In the genomic region with DNA sequence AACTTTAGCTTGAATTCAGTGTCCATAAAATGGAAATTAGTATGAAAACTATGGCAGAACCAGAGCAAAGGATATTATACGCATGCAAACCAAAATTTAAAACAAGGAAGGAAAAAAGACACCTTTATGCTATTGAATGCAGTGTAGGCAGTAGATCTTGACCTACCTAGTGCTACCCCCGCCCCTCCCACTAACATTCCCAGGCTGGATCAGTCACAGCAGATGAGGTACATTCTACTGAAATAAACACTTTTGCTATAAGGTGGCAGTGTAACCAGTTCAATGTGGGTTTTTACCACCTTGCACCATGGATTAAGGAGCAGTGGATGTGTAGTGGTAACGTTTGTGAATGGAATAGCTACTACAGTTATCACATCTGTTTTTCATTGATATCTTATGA, we compare ENCODE assay signal across 14 cellular contexts. TPM values are rescaled to one million over a fixed set of nuclear protein-coding genes. Genes with fewer than 3 reads are reported as not detected.
DNase-seq lines count a peak whose midpoint lies in the region; ATAC-seq and TF ChIP-seq lines count a peak whose summit lies in the region.
"Had no signal": no experiment of that assay in that cellular context is flagged by ENCODE, and none has a peak within 500 bp of the region (broad histone marks: within the 10 kb centered on the region; RNA-seq: fewer than 3 reads in every experiment).

No MANE protein-coding gene starts in this region.

- H3K4me1 Mint-ChIP-seq in GM23338 = peaks cover 3% of the 10 kb centered on the region; the same call in 1 of the 3 replicates

- H3K4me3 Mint-ChIP-seq in GM23338 = no peak overlapping the region
- H3K4me3 Mint-ChIP-seq: CD4-positive, alpha-beta memory T cell had no signal

- no peaks in the 10 kb centered on the region for H3K4me1 ChIP-seq in GM23338 (ENCODE audit: insufficient read depth)

- peaks cover 4% of the 10 kb centered on the region; the same call in 1 of the 3 replicates for H3K36me3 Mint-ChIP-seq in GM23338 (ENCODE audit: low read depth)
- H3K36me3 Mint-ChIP-seq: CD4-positive, alpha-beta memory T cell had no signal

- H3K9me3 Mint-ChIP-seq in GM23338 = no peaks in the 10 kb centered on the region
- H3K9me3 Mint-ChIP-seq: CD4-positive, alpha-beta memory T cell had no signal

- H2AFZ ChIP-seq in GM23338 = no peak overlapping the region

- H3K4me2 ChIP-seq in GM23338 = no peak overlapping the region

- H3K79me2 ChIP-seq in GM23338 (replicated peaks; ENCODE audit: insufficient read depth) = no peaks in the 10 kb centered on the region

- ATAC-seq in SK-N-SH treated with all-trans-retinoic acid at 6 μM for 48 hours (peak; percentile 58; the same call in 2 of the 3 replicates), GM23338 (no peak), HG03521 (IDR thresholded peaks at IDR 0.05; ENCODE audit: unreplicated experiment) (no peak), HG02852 (IDR thresholded peaks at IDR 0.05; ENCODE audit: unreplicated experiment) (no peak)
- ATAC-seq: HCT116 had no signal

- no peaks in the 10 kb centered on the region for H3K9me2 ChIP-seq in GM23338 (ENCODE audit: insufficient read depth)

- H4K20me1 ChIP-seq in GM23338 (replicated peaks; ENCODE audit: insufficient read depth) = no peaks in the 10 kb centered on the region

- H3K27me3 ChIP-seq in GM23338 (ENCODE audit: insufficient read depth) = no peaks in the 10 kb centered on the region

- H3K27ac Mint-ChIP-seq in GM23338 = no peak overlapping the region
- H3K27ac Mint-ChIP-seq: CD4-positive, alpha-beta memory T cell had no signal

- H3K27me3 Mint-ChIP-seq in GM23338 (ENCODE audit: insufficient read depth, low read depth, poor library complexity) = no peaks in the 10 kb centered on the region
- H3K27me3 Mint-ChIP-seq: CD4-positive, alpha-beta memory T cell had no signal

- no peak for TF ChIP-seq CTCF in GM23338 (conservative IDR thresholded peaks at IDR 0.05; ENCODE audit: low read depth in 2 of 2)

- DNase-seq in NCI-H526 treated with DMSO at 0.1 percent for 48 hours (lab: John Stamatoyannopoulos, UW) = peak; percentile 80
- peak; percentile 18 for DNase-seq in putamen (ENCODE audit: low spot score)
- DNase-seq in GM23338 (ENCODE audit: low spot score) = no peak
- DNase-seq: C1 segment of cervical spinal cord; Calu3; CD4-positive, alpha-beta memory T cell; COR-L47; DMS153; DND-41; H7 had no signal

- no peaks in the 10 kb centered on the region for H3K36me3 ChIP-seq in GM23338 (ENCODE audit: insufficient read depth)

- no peak overlapping the region for H3K27ac ChIP-seq in GM23338 (ENCODE audit: low read depth)

- no peak overlapping the region for H3K4me3 ChIP-seq in GM23338

- H3F3A ChIP-seq in GM23338 (replicated peaks; ENCODE audit: low read depth) = no peaks in the 10 kb centered on the region

TF ChIP-seq in SK-N-SH treated with all-trans-retinoic acid at 6 μM for 48 hours, 23 proteins besides CTCF, POLR2A, EP300 and RAD21:
- TF ChIP-seq PPARA (CRISPR knock-in tag; IDR thresholded peaks at IDR 0.05; ENCODE audit: borderline replicate concordance) = no peak

TF ChIP-seq in GM23338, 12 proteins besides CTCF, POLR2A, EP300 and RAD21:
- no peak for TF ChIP-seq ETS1 (IDR thresholded peaks at IDR 0.05)
- TF ChIP-seq EZH2 (IDR thresholded peaks at IDR 0.05; ENCODE audit: low read depth, unreplicated experiment) = no peak
- TF ChIP-seq ZNF114 (CRISPR knock-in tag; IDR thresholded peaks at IDR 0.05) = no peak
- TF ChIP-seq NANOG (IDR thresholded peaks at IDR 0.05; ENCODE audit: borderline replicate concordance) = no peak
- TF ChIP-seq, protein P1, sequence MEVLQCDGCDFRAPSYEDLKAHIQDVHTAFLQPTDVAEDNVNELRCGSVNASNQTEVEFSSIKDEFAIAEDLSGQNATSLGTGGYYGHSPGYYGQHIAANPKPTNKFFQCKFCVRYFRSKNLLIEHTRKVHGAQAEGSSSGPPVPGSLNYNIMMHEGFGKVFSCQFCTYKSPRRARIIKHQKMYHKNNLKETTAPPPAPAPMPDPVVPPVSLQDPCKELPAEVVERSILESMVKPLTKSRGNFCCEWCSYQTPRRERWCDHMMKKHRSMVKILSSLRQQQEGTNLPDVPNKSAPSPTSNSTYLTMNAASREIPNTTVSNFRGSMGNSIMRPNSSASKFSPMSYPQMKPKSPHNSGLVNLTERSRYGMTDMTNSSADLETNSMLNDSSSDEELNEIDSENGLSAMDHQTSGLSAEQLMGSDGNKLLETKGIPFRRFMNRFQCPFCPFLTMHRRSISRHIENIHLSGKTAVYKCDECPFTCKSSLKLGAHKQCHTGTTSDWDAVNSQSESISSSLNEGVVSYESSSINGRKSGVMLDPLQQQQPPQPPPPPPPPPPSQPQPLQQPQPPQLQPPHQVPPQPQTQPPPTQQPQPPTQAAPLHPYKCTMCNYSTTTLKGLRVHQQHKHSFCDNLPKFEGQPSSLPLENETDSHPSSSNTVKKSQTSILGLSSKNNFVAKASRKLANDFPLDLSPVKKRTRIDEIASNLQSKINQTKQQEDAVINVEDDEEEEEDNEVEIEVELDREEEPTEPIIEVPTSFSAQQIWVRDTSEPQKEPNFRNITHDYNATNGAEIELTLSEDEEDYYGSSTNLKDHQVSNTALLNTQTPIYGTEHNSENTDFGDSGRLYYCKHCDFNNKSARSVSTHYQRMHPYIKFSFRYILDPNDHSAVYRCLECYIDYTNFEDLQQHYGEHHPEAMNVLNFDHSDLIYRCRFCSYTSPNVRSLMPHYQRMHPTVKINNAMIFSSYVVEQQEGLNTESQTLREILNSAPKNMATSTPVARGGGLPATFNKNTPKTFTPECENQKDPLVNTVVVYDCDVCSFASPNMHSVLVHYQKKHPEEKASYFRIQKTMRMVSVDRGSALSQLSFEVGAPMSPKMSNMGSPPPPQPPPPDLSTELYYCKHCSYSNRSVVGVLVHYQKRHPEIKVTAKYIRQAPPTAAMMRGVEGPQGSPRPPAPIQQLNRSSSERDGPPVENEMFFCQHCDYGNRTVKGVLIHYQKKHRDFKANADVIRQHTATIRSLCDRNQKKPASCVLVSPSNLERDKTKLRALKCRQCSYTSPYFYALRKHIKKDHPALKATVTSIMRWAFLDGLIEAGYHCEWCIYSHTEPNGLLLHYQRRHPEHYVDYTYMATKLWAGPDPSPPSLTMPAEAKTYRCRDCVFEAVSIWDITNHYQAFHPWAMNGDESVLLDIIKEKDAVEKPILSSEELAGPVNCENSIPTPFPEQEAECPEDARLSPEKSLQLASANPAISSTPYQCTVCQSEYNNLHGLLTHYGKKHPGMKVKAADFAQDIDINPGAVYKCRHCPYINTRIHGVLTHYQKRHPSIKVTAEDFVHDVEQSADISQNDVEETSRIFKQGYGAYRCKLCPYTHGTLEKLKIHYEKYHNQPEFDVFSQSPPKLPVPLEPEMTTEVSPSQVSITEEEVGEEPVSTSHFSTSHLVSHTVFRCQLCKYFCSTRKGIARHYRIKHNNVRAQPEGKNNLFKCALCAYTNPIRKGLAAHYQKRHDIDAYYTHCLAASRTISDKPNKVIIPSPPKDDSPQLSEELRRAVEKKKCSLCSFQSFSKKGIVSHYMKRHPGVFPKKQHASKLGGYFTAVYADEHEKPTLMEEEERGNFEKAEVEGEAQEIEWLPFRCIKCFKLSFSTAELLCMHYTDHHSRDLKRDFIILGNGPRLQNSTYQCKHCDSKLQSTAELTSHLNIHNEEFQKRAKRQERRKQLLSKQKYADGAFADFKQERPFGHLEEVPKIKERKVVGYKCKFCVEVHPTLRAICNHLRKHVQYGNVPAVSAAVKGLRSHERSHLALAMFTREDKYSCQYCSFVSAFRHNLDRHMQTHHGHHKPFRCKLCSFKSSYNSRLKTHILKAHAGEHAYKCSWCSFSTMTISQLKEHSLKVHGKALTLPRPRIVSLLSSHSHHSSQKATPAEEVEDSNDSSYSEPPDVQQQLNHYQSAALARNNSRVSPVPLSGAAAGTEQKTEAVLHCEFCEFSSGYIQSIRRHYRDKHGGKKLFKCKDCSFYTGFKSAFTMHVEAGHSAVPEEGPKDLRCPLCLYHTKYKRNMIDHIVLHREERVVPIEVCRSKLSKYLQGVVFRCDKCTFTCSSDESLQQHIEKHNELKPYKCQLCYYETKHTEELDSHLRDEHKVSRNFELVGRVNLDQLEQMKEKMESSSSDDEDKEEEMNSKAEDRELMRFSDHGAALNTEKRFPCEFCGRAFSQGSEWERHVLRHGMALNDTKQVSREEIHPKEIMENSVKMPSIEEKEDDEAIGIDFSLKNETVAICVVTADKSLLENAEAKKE (CRISPR knock-in tag; IDR thresholded peaks at IDR 0.05) = no peak
- TF ChIP-seq ZNF331 (CRISPR knock-in tag; IDR thresholded peaks at IDR 0.05; ENCODE audit: low read depth) = no peak
- no peak for TF ChIP-seq STAT1 (IDR thresholded peaks at IDR 0.05; ENCODE audit: unreplicated experiment)
- TF ChIP-seq JUNB (IDR thresholded peaks at IDR 0.05; ENCODE audit: unreplicated experiment) = no peak
- no peak for TF ChIP-seq POLR2AphosphoS5 (IDR thresholded peaks at IDR 0.05; ENCODE audit: low read depth)

RNA-seq across cellular contexts. Expression of gene SRI, which starts 27.9 kb away (rescaled TPM):
- 141 and 169 TPM in 2 replicates for total RNA-seq in GM23338 (2014; rRNA removed; shearing (Covaris generic))
- 288 and 321 TPM in 2 replicates for polyA plus RNA-seq in GM23338 (2016; fragmentation: Nextera tagmentation; extraction: Ambion mirVana)
